10 cellular contexts compared by ENCODE assay signal in the genomic region with DNA sequence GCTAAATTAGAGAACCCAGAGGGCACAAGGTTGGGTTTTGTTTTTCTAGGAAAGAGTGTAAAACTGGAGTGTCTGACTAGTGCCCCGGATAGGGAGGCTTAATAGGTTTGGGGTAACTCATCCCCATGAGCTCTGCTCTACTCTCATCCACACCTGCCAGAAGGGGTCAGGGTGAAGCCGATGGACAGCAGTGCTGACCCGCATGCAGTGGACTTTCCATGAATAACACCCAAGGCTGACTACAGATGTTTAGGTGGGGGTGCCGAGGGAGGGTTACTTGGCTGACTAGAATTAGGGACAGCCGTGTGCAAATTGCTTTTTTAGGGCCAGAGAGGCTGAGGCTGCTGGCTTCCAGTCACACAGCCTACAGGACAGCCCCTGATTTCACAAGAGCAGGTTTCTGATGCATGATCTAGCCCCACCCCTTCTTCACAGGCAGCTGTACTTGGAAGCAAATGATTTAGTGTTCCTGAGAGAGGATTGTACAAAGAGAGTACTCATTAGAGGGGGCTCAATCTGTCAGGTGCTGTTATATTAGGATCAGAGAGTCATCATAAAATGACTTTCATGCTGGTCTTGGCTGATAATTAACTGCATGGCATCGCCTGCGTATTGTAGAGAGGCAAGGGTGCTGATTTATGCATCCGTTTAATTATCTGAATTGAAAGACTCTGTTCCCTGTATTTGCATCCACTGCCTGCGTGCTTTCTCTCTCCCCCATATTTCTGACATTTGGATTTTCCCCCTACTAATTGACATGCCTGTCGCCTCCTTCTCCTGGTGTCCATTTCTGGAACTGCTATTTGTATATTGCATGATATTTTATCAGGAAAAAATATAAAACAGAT. TPM values are rescaled to one million over a fixed set of nuclear protein-coding genes. Genes with fewer than 3 reads are reported as not detected.
DNase-seq lines count a peak whose midpoint lies in the region; ATAC-seq and TF ChIP-seq lines count a peak whose summit lies in the region.
"Had no signal": no experiment of that assay in that cellular context is flagged by ENCODE, and none has a peak within 500 bp of the region (broad histone marks: within the 10 kb centered on the region; RNA-seq: fewer than 3 reads in every experiment).

No MANE protein-coding gene starts in this region.

- TF ChIP-seq CTCF in WTC11 (IDR thresholded peaks at IDR 0.05) (peak; percentile 28), heart right ventricle (IDR thresholded peaks at IDR 0.05) (peak in 3 of 9 donors; percentile 12 to 20 (median 16)), tibial nerve (IDR thresholded peaks at IDR 0.05) (peak in 3 of 5 experiments; percentile 18 to 24 (median 19))

- intact Hi-C loops in heart right ventricle (cut with DNase I): loop anchor here in 3 of 10 donors (10.0 kb wide), 3 partner anchors 649 to 1369 kb away; no protein-coding TSS in a partner anchor

- H3K4me1 ChIP-seq in heart right ventricle: peaks cover 0 to 50% (median 17%) of the 10 kb centered on the region in 9 donors
- peaks cover 0 to 15% (median 0%) of the 10 kb centered on the region in 4 donors for H3K4me1 ChIP-seq in tibial nerve
- H3K4me1 ChIP-seq in SJCRH30: no peaks in the 10 kb centered on the region

- no peaks in the 10 kb centered on the region for H3K36me3 Mint-ChIP-seq in WTC11

- no peak for TF ChIP-seq EP300 in tibial nerve (IDR thresholded peaks at IDR 0.05)

- ATAC-seq in WTC11 (peak; percentile 26), heart right ventricle (peak in 5 of 8 donors; percentile 23 to 68 (median 47)), HG03342 (IDR thresholded peaks at IDR 0.05; ENCODE audit: unreplicated experiment) (no peak), GM18909 (IDR thresholded peaks at IDR 0.05; ENCODE audit: poor library complexity, unreplicated experiment) (no peak)

- H3K27me3 ChIP-seq in heart right ventricle: peaks cover 0 to 8% (median 0%) of the 10 kb centered on the region in 7 donors
- no peaks in the 10 kb centered on the region for H3K27me3 ChIP-seq in tibial nerve
- peaks cover 11% of the 10 kb centered on the region for H3K27me3 ChIP-seq in SJCRH30
- H3K27me3 ChIP-seq: sigmoid colon had no signal

- peak; percentile 1 for DNase-seq in NCI-H1436 (lab: John Stamatoyannopoulos, UW)
- no peak for DNase-seq in NCI-H1436 treated with DMSO at 0.1 percent for 48 hours (lab: John Stamatoyannopoulos, UW)
- no peak for DNase-seq in WTC11 (ENCODE audit: low spot score)
- DNase-seq in heart right ventricle: no peak
- no peak for DNase-seq in tibial nerve (ENCODE audit: low spot score in 2 of 2)
- no peak for DNase-seq in SJCRH30
- DNase-seq: activated CD8-positive, alpha-beta memory T cell treated with anti-CD3 and anti-CD28 coated beads, Interleukin-2, amount 50 U/mL, for 48 hours; sigmoid colon had no signal

- CTCF ChIA-PET in WTC11 (lab: Charles Lee): interaction anchor here (0.6 to 1.4 kb wide), 7 partner anchors 12 to 690 kb away, joined by 3 to 8 read pairs (median 3); no protein-coding TSS in a partner anchor

- peaks cover 8% of the 10 kb centered on the region for H3K27me3 Mint-ChIP-seq in WTC11 (ENCODE audit: low read depth)

- no peak overlapping the region for H3K4me3 Mint-ChIP-seq in WTC11

- POLR2A ChIA-PET in WTC11 (lab: Charles Lee): no interaction called here

- no peaks in the 10 kb centered on the region for H3K9me3 Mint-ChIP-seq in WTC11

- no peak overlapping the region for H3K4me3 ChIP-seq in heart right ventricle
- no peak overlapping the region for H3K4me3 ChIP-seq in tibial nerve
- no peak overlapping the region for H3K4me3 ChIP-seq in SJCRH30
- H3K4me3 ChIP-seq: sigmoid colon had no signal

- no peak for TF ChIP-seq POLR2A in tibial nerve (IDR thresholded peaks at IDR 0.05)

- WGBS in heart right ventricle, 2 donors: 84 to 91% methylated on average over 10 of the region's 10 CpGs
- 72 to 76% methylated on average over 10 of the region's 10 CpGs for WGBS in tibial nerve, 2 donors

- H3K4me1 Mint-ChIP-seq in WTC11: peaks cover 57% of the 10 kb centered on the region

- peaks cover 0 to 10% (median 0%) of the 10 kb centered on the region in 9 donors for H3K36me3 ChIP-seq in heart right ventricle
- peaks cover 0 to 12% (median 0%) of the 10 kb centered on the region in 3 donors for H3K36me3 ChIP-seq in tibial nerve
- no peaks in the 10 kb centered on the region for H3K36me3 ChIP-seq in SJCRH30

- H3K27ac Mint-ChIP-seq in WTC11: no peak overlapping the region

- no peak overlapping the region for H3K27ac ChIP-seq in heart right ventricle
- no peak overlapping the region for H3K27ac ChIP-seq in tibial nerve
- H3K27ac ChIP-seq in SJCRH30: no peak overlapping the region

- H3K9me3 ChIP-seq in heart right ventricle (no peaks in the 10 kb centered on the region), tibial nerve (no peaks in the 10 kb centered on the region), SJCRH30 (replicated peaks) (no peaks in the 10 kb centered on the region)
- H3K9me3 ChIP-seq: sigmoid colon had no signal

TF ChIP-seq in WTC11, 78 proteins besides CTCF, POLR2A, EP300 and RAD21:
- TF ChIP-seq TCF7 (CRISPR knock-in tag; IDR thresholded peaks at IDR 0.05; ENCODE audit: low read depth): no peak
- TF ChIP-seq, protein P1, sequence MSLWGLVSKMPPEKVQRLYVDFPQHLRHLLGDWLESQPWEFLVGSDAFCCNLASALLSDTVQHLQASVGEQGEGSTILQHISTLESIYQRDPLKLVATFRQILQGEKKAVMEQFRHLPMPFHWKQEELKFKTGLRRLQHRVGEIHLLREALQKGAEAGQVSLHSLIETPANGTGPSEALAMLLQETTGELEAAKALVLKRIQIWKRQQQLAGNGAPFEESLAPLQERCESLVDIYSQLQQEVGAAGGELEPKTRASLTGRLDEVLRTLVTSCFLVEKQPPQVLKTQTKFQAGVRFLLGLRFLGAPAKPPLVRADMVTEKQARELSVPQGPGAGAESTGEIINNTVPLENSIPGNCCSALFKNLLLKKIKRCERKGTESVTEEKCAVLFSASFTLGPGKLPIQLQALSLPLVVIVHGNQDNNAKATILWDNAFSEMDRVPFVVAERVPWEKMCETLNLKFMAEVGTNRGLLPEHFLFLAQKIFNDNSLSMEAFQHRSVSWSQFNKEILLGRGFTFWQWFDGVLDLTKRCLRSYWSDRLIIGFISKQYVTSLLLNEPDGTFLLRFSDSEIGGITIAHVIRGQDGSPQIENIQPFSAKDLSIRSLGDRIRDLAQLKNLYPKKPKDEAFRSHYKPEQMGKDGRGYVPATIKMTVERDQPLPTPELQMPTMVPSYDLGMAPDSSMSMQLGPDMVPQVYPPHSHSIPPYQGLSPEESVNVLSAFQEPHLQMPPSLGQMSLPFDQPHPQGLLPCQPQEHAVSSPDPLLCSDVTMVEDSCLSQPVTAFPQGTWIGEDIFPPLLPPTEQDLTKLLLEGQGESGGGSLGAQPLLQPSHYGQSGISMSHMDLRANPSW (CRISPR knock-in tag; conservative IDR thresholded peaks at IDR 0.05; ENCODE audit: low read depth): no peak
- TF ChIP-seq NR3C1 (CRISPR knock-in tag; conservative IDR thresholded peaks at IDR 0.05; ENCODE audit: low read depth): no peak
- TF ChIP-seq JAZF1 (CRISPR knock-in tag; IDR thresholded peaks at IDR 0.05): no peak
- no peak for TF ChIP-seq E2F5 (CRISPR knock-in tag; IDR thresholded peaks at IDR 0.05)
- TF ChIP-seq ZNF396 (CRISPR knock-in tag; IDR thresholded peaks at IDR 0.05; ENCODE audit: borderline replicate concordance): no peak

RNA-seq across cellular contexts. Expression of gene INHBA, which starts 9.5 kb away (rescaled TPM):
- total RNA-seq in WTC11 (2021): 0.16 to 1.0 TPM (median 0.44 TPM) in 3 replicates
- 10 to 100 TPM in 1 of 10 donors, 1 to 10 TPM in 8, under 1 TPM in 1; 0.51 to 26.1 (median 4.4) TPM for total RNA-seq in heart right ventricle
- polyA plus RNA-seq in heart right ventricle: 1 to 10 TPM in 1 of 2 donors, under 1 TPM in 1; 0.41 to 2.7 TPM
- 10 to 100 TPM in 2 of 4 donors, 1 to 10 TPM in 2; 5.4 to 19.7 (median 10.6) TPM for total RNA-seq in tibial nerve
- total RNA-seq in SJCRH30 (2014; rRNA removed; shearing (Covaris generic)): 0.08 TPM in 1 of 2 replicates, not detected in the other

Comparison
In these comparisons a context has a peak if more than half of its experiments do, and no peak if none do; other contexts are left out.
1. ATAC-seq: peak in WTC11 (single experiment) and heart right ventricle (5 of 8); none in HG03342 (single experiment) and GM18909 (single experiment).